Comparison of ENCODE assay signal across 27 cellular contexts in the genomic region with DNA sequence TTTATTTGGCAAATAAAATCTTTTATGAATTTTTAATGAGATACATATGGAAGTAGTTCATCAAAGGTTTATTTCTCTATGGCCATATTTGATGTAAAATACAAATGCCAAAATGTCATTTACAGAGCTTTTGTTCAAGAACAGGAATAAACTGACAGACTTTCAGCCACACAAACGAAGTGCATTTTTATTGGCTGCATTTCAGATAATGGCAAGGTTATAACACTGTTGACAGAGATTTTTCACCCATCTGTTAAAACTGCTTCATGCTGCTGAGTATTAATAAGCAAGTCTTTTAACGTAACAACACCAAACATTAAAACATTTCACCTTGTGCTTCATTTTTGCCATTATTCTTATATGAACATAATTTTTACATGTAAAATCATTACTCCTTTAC.
"Had no signal": no experiment of that assay in that cellular context is flagged by ENCODE, and none has a peak within 500 bp of the region (broad histone marks: within the 10 kb centered on the region; RNA-seq: fewer than 3 reads in every experiment).

No MANE protein-coding gene starts in this region.

- ATAC-seq: activated naive CD4-positive, alpha-beta T cell treated with anti-CD3 and anti-CD28 coated beads, Interleukin-2, amount 50 U/mL, for 72 hours; activated naive CD8-positive, alpha-beta T cell treated with anti-CD3 and anti-CD28 coated beads, Interleukin-2, amount 50 U/mL, for 24 hours; activated T-cell treated with anti-CD3 and anti-CD28 coated beads, Interleukin-2, amount 50 U/mL, for 4 hours; K562; Panc1; Right ventricle myocardium inferior; T-cell had no signal

- FAIRE-seq: astrocyte, K562, TTC549 had no signal

- H3K27ac ChIP-seq: SK-N-MC had no signal

- DNase-seq: activated B cell treated with CpG ODN at 0.5 μM for 24 hours; activated CD4-positive, alpha-beta T cell treated with anti-CD3 and anti-CD28 coated beads for 1 hour; activated CD4-positive, alpha-beta T cell treated with anti-CD3 and anti-CD28 coated beads, Interleukin-2, amount 10 ng/mL, durations not matched to agents 24 days and 14 days; activated CD4-positive, alpha-beta T cell treated with anti-CD3 and anti-CD28 coated beads, Interleukin-2, amount 50 U/mL, for 48 hours; activated effector memory CD4-positive, alpha-beta T cell treated with anti-CD3 and anti-CD28 coated beads, Interleukin-2, amount 50 U/mL, for 16 hours; activated naive CD4-positive, alpha-beta T cell treated with Interleukin-2 at 50 U/mL for 16 hours; activated naive CD8-positive, alpha-beta T cell treated with anti-CD3 and anti-CD28 coated beads, Interleukin-2, amount 50 U/mL, for 24 hours; activated T-cell treated with anti-CD3 and anti-CD28 coated beads, Interleukin-2, amount 50 U/mL, for 4 hours; amygdala; Karpas-422; NCI-H2029 treated with DMSO at 0.1 percent for 48 hours; NCI-H345; NCI-H510A treated with DMSO at 0.1 percent for 48 hours; NCI-H774; NK-92 treated with Interleukin-12 subunit alpha and Interleukin-12 subunit beta, amount 100 ng/mL, for 24 hours; OCI-M1; RPMI8226; T-cell; T-helper 2 cell; T1000 had no signal

- H3K4me3 ChIP-seq: K562, SK-N-MC had no signal
